In genomic region chr19:33025468-33026238, GRCh38 we compare ENCODE assay signal across 7 cellular contexts. TPM values are rescaled to one million over a fixed set of nuclear protein-coding genes. Genes with fewer than 3 reads are reported as not detected.
A peak's percentile ranks its signal among the peaks of the same experiment; 100 is the strongest.
DNase-seq lines count a peak whose midpoint lies in the region; ATAC-seq, FAIRE-seq and TF ChIP-seq lines count a peak whose summit lies in the region.
"Not testable (repeated sequence)": the region's sequence is repeated elsewhere in the genome, so short reads cannot be mapped to it uniquely, and the experiment has no call there.

No MANE protein-coding gene starts in this region.

- H3K4me1 ChIP-seq in pancreas, suprapubic skin: not testable (repeated sequence)

- not testable (repeated sequence) for H3K27me3 ChIP-seq in pancreas, suprapubic skin

- BruUV-seq in Calu3 (replicated peaks; lab: Mats Ljungman, UMichigan): TSS peak; percentile 32

- H3K9me3 Mint-ChIP-seq in Calu3 (ENCODE audit: low read depth, unreplicated experiment): not testable (repeated sequence)

- H3K27ac Mint-ChIP-seq in Calu3 (ENCODE audit: unreplicated experiment): not testable (repeated sequence)

- not testable (repeated sequence) for FAIRE-seq in pancreas (lab: Jason Lieb, UNC)

- intact Hi-C loops in Calu3 (cut with micrococcal nuclease; ENCODE audit: unreplicated experiment); pancreas (cut with DNase I): not testable (repeated sequence)

- WGBS in pancreas, 2 donors: 71 to 75% methylated on average over 12 of the region's 12 CpGs
- 88% methylated on average over 12 of the region's 12 CpGs for WGBS in suprapubic skin

- not testable (repeated sequence) for TF ChIP-seq CTCF in 22Rv1 (IDR thresholded peaks at IDR 0.05); Calu3 (IDR thresholded peaks at IDR 0.05; ENCODE audit: unreplicated experiment); LNCaP clone FGC (IDR thresholded peaks at IDR 0.05; ENCODE audit: control insufficient read depth, extremely low read depth, insufficient read depth); VCaP (conservative IDR thresholded peaks at IDR 0.05); pancreas (IDR thresholded peaks at IDR 0.05); suprapubic skin (IDR thresholded peaks at IDR 0.05)

- not testable (repeated sequence) for DNase-seq in Calu3; left lobe of liver (ENCODE audit: low spot score); pancreas; suprapubic skin (ENCODE audit: low spot score in 2 of 2)
- DNase-seq in LNCaP clone FGC (ENCODE audit: low read depth): peak; percentile 82

- CTCF ChIA-PET in Calu3 (lab: Charles Lee): not testable (repeated sequence)

- TF ChIP-seq EP300 in suprapubic skin (IDR thresholded peaks at IDR 0.05): not testable (repeated sequence)

- H3K4me1 Mint-ChIP-seq in Calu3 (ENCODE audit: low read depth, unreplicated experiment): peaks cover 12% of the 10 kb centered on the region

- not testable (repeated sequence) for H3K4me3 ChIP-seq in LNCaP clone FGC (ENCODE audit: low read depth, low read length); pancreas; suprapubic skin

- ATAC-seq in left lobe of liver (peak; percentile 62), pancreas (peak in 3 of 4 donors; percentile 28 to 43 (median 33))

- H3K4me3 Mint-ChIP-seq in Calu3 (ENCODE audit: low read depth, unreplicated experiment): not testable (repeated sequence)

- H3K36me3 Mint-ChIP-seq in Calu3 (ENCODE audit: insufficient read depth, unreplicated experiment): peaks cover 66% of the 10 kb centered on the region

- not testable (repeated sequence) for H3K9me3 ChIP-seq in pancreas, suprapubic skin

- H3K36me3 ChIP-seq in pancreas, suprapubic skin: not testable (repeated sequence)

- H3K27me3 Mint-ChIP-seq in Calu3 (ENCODE audit: unreplicated experiment): not testable (repeated sequence)

- H3K27ac ChIP-seq in 22Rv1 (peak overlapping the region; percentile 80), VCaP (peak overlapping the region; percentile 96), suprapubic skin (peak overlapping the region; percentile 54)
- not testable (repeated sequence) for H3K27ac ChIP-seq in pancreas

- TF ChIP-seq POLR2A in suprapubic skin (IDR thresholded peaks at IDR 0.05): not testable (repeated sequence)

RNA-seq across cellular contexts. Expression of gene RHPN2, which starts 39.0 kb away (rescaled TPM):
- total RNA-seq in Calu3 (2022): 46.4 and 63.6 TPM in 2 replicates
- 9.9 TPM for total RNA-seq in left lobe of liver
- total RNA-seq in pancreas: 10 to 100 TPM in 2 of 6 donors, 1 to 10 TPM in 4; 7.6 to 18.9 (median 8.2) TPM
- 10 to 100 TPM in 1 of 2 donors, 1 to 10 TPM in 1; 7.5 to 11.4 TPM for polyA plus RNA-seq in pancreas
- 10 to 100 TPM in 3 of 4 donors, 1 to 10 TPM in 1; 7.8 to 39.7 (median 18.5) TPM for total RNA-seq in suprapubic skin

RNA-seq across cellular contexts. Expression of gene FAAP24, which starts 53.6 kb away (rescaled TPM):
- total RNA-seq in Calu3 (2022) (7.3 and 8.4 TPM in 2 replicates), left lobe of liver (1.1 TPM), pancreas (1 to 10 TPM in 1 of 6 donors, under 1 TPM in 5; 0.37 to 1.0 (median 0.54) TPM), suprapubic skin (1 to 10 TPM in 3 of 4 donors, under 1 TPM in 1; 0.98 to 4.1 (median 1.9) TPM)
- polyA plus RNA-seq in pancreas: under 1 TPM; 0.34 to 0.38 TPM

RNA-seq across cellular contexts. Expression of gene CEP89, which starts 53.9 kb away (rescaled TPM):
- total RNA-seq in Calu3 (2022) (31.1 and 33.9 TPM in 2 replicates), left lobe of liver (4.6 TPM), pancreas (10 to 100 TPM in 1 of 6 donors, 1 to 10 TPM in 5; 5.7 to 11.0 (median 6.8) TPM), suprapubic skin (10 to 100 TPM; 11.7 to 22.5 (median 17.5) TPM)
- polyA plus RNA-seq in pancreas: 1 to 10 TPM; 6.7 to 8.2 TPM

RNA-seq across cellular contexts. Expression of gene GPATCH1, which starts 55.3 kb away (rescaled TPM):
- total RNA-seq in Calu3 (2022): 16.3 and 17.0 TPM in 2 replicates
- total RNA-seq in left lobe of liver: 4.0 TPM
- total RNA-seq in pancreas: 1 to 10 TPM; 3.0 to 5.6 (median 3.6) TPM
- polyA plus RNA-seq in pancreas: 1 to 10 TPM; 4.3 to 6.1 TPM
- total RNA-seq in suprapubic skin: 10 to 100 TPM in 3 of 4 donors, 1 to 10 TPM in 1; 8.0 to 29.3 (median 14.3) TPM
